In the genomic region with DNA sequence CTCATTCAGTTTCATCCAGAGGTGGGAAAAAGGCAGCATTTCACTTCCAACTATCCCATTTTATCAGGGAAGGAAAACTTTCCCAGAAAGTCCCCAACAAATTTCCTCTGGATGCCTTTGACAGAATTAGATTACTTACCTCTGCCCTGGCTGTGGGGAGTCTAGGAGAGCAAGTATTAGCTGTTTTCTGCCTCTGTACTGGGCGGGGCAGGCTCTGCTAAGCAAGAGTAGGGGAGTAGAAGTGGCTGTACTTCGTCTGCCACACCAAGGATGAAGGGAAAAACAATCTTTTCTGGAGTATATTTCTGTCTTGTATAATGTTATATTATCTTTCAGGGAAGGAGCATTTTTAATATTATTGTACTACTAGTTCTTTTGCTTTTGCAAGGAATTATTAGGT, we compare ENCODE assay signal across 1 cellular context.
TF ChIP-seq lines count a peak whose summit lies in the region.

No MANE protein-coding gene starts in this region.

TF ChIP-seq in WTC11, 78 proteins besides CTCF, POLR2A, EP300 and RAD21 (continued from another document):
- TF ChIP-seq ZNF532 (CRISPR knock-in tag; IDR thresholded peaks at IDR 0.05; ENCODE audit: borderline replicate concordance) = no peak
- no peak for TF ChIP-seq TCF7 (CRISPR knock-in tag; IDR thresholded peaks at IDR 0.05; ENCODE audit: low read depth)
- no peak for TF ChIP-seq PRRX2 (CRISPR knock-in tag; IDR thresholded peaks at IDR 0.05)
